10 cellular contexts compared by ENCODE assay signal in the genomic region with DNA sequence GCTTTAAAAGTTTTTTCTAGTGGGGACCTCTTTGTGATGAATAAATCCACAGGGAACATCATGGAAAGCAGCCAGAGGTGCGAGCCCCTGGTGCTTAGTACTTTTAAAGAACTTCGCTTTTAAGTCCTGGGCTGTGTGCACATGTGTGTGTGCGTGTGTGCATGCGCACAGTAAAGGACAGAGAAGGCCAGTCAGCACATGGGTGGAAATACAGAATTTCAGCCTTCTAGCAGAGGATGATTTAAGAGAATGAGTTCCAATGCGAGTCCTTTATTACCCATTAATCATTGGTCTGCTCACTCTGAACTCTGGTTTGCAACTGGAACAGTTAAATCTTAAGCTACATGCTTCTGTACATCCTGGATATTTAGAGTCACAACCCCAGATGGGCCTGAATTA. TPM values are rescaled to one million over a fixed set of nuclear protein-coding genes. Genes with fewer than 3 reads are reported as not detected.
DNase-seq lines count a peak whose midpoint lies in the region; ATAC-seq and TF ChIP-seq lines count a peak whose summit lies in the region.
"Had no signal": no experiment of that assay in that cellular context is flagged by ENCODE, and none has a peak within 500 bp of the region (broad histone marks: within the 10 kb centered on the region; RNA-seq: fewer than 3 reads in every experiment).

No MANE protein-coding gene starts in this region.

- H3K27ac ChIP-seq in HUES48 (ENCODE audit: low read depth, low read length) (peak overlapping the region; percentile 82), skeletal muscle tissue (ENCODE audit: low read depth, low read length) (peak overlapping the region; percentile 98)

- H3K9ac ChIP-seq in HUES48 (ENCODE audit: low read depth, low read length): no peak overlapping the region
- H3K9ac ChIP-seq in skeletal muscle tissue (ENCODE audit: low read depth in 1 of 3, low read length in 3 of 3): peak overlapping the region; percentile 82 to 88 (median 83)

- H3K9me3 ChIP-seq in HUES48 (ENCODE audit: control insufficient read depth, insufficient read depth, low read length) (no peaks in the 10 kb centered on the region), skeletal muscle tissue (ENCODE audit: control insufficient read depth in 3 of 3, low read length in 3 of 3) (no peaks in the 10 kb centered on the region)

- H3K4me3 ChIP-seq in HUES48 (ENCODE audit: low read depth, low read length): no peak overlapping the region
- peak overlapping the region; percentile 21 to 66 (median 48) for H3K4me3 ChIP-seq in skeletal muscle tissue (ENCODE audit: low read length in 3 of 3)

- peaks cover 2% of the 10 kb centered on the region for H3K27me3 Mint-ChIP-seq in brain

- peak overlapping the region; percentile 75 to 100 (median 98) for H3K27ac Mint-ChIP-seq in brain
- H3K27ac Mint-ChIP-seq: IgD-negative memory B cell had no signal

- H3K9me3 Mint-ChIP-seq in brain: no peaks in the 10 kb centered on the region

- no peak for ATAC-seq in HG02571 (IDR thresholded peaks at IDR 0.05; ENCODE audit: unreplicated experiment)

- H3K36me3 ChIP-seq in HUES48 (ENCODE audit: control insufficient read depth, insufficient read depth, low read length): 0 out of 2 replicates have a peak, but pooled peaks cover 2% of the 10 kb centered on the region
- H3K36me3 ChIP-seq in skeletal muscle tissue (ENCODE audit: control insufficient read depth in 3 of 3, insufficient read depth in 3 of 3, low read length in 3 of 3): no peaks in the 10 kb centered on the region

- DNase-seq in kidney tubule cell (ENCODE audit: low spot score) (peak; percentile 64), T-helper 9 cell (no peak), NOMO-1 treated with dmso at 0.1 percent for 144 hours (lab: John Stamatoyannopoulos, UW; ENCODE audit: unreplicated experiment) (no peak), NCI-H226 (no peak)
- DNase-seq: activated naive CD4-positive, alpha-beta T cell treated with Interleukin-2 at 50 U/mL for 16 hours had no signal

- H3K4me1 Mint-ChIP-seq in brain: peaks cover 100% of the 10 kb centered on the region

- H3K4me1 ChIP-seq in HUES48 (ENCODE audit: control insufficient read depth, insufficient read depth, low read length) (peaks cover 79% of the 10 kb centered on the region), skeletal muscle tissue (ENCODE audit: control insufficient read depth in 3 of 3, insufficient read depth in 3 of 3, low read length in 3 of 3) (peaks cover 78 to 87% (median 78%) of the 10 kb centered on the region in 3 donors)

- H3K36me3 Mint-ChIP-seq in brain: no peaks in the 10 kb centered on the region
- H3K36me3 Mint-ChIP-seq: IgD-negative memory B cell had no signal

- peak overlapping the region; percentile 64 to 80 (median 76) for H3K4me3 Mint-ChIP-seq in brain
- H3K4me3 Mint-ChIP-seq: IgD-negative memory B cell had no signal

- H3K27me3 ChIP-seq in HUES48 (ENCODE audit: control insufficient read depth, insufficient read depth, low read length) (peaks cover 8% of the 10 kb centered on the region; the same call in 1 of the 2 replicates), skeletal muscle tissue (ENCODE audit: control insufficient read depth in 3 of 3, insufficient read depth in 3 of 3, low read length in 3 of 3) (no peaks in the 10 kb centered on the region)

- TF ChIP-seq CTCF in brain (conservative IDR thresholded peaks at IDR 0.05): no peak

RNA-seq across cellular contexts. Expression of gene TEAD1, which starts 18.9 kb away (rescaled TPM):
- 32.4 TPM for polyA plus RNA-seq in brain (ENCODE audit: insufficient read depth, low read depth, low replicate concordance)
- total RNA-seq in skeletal muscle tissue: 55.3 TPM
- polyA plus RNA-seq: IgD-negative memory B cell had no signal
